ENCODE assay signal across 19 cellular contexts in the genomic region with DNA sequence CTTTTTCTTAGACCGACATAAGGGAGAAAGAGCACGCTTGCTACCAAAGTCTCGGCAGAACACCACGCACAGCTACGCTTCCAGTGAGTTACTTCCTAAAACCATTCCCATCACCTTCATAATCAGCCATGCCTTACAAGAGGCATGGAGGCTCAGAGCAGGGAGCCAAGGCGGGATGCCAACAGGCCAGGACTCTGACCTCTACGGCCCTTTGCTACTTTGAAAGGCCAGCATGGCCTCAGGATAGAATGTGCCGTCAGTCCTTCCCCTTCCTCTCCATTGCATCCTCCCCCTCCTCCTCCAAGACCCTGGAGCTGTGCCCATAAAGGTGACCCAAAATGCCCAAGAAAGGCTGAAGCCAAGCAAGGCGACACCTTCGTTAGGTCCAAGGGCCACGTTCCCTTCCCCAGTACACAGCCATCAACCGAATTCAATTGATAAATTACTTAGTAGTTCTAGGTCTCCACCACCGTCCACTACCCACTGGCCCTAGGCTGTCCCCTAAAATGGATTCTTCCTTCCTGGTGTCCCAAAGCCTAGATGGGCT.
"Had no signal": no experiment of that assay in that cellular context is flagged by ENCODE, and none has a peak within 500 bp of the region (broad histone marks: within the 10 kb centered on the region; RNA-seq: fewer than 3 reads in every experiment).

No MANE protein-coding gene starts in this region.

- H3K36me3 Mint-ChIP-seq: naive B cell had no signal

- H3K4me3 ChIP-seq: esophagus muscularis mucosa, gastrocnemius medialis, heart right ventricle, psoas muscle, sigmoid colon, skin epidermis, tibial artery, upper lobe of right lung had no signal

- H3K9me3 ChIP-seq: esophagus muscularis mucosa, gastrocnemius medialis, heart right ventricle, psoas muscle, sigmoid colon, tibial artery, upper lobe of right lung had no signal

- H3K27me3 Mint-ChIP-seq: central memory CD8-positive, alpha-beta T cell; effector memory CD8-positive, alpha-beta T cell; naive B cell; stimulated activated naive CD8-positive, alpha-beta T cell treated with anti-CD3 and anti-CD28 coated beads, Interleukin-15, Interleukin-2, amounts not matched to agents 100 ng/mL and 50 ng/mL, for 24 hours had no signal

- ATAC-seq: effector memory CD8-positive, alpha-beta T cell; gastrocnemius medialis; heart right ventricle; left ventricle myocardium superior; psoas muscle; upper lobe of right lung had no signal

- H3K36me3 ChIP-seq: esophagus muscularis mucosa, gastrocnemius medialis, heart right ventricle, sigmoid colon, tibial artery, upper lobe of right lung had no signal

- H3K9me3 Mint-ChIP-seq: central memory CD8-positive, alpha-beta T cell; effector memory CD8-positive, alpha-beta T cell; naive B cell; nephron progenitor cell; stimulated activated naive CD8-positive, alpha-beta T cell treated with anti-CD3 and anti-CD28 coated beads, Interleukin-15, Interleukin-2, amounts not matched to agents 100 ng/mL and 50 ng/mL, for 24 hours had no signal

- H3K27me3 ChIP-seq: esophagus muscularis mucosa, gastrocnemius medialis, heart right ventricle, sigmoid colon, tibial artery, upper lobe of right lung had no signal

- H3K4me3 Mint-ChIP-seq: central memory CD8-positive, alpha-beta T cell; effector memory CD8-positive, alpha-beta T cell; nephron progenitor cell; stimulated activated naive CD8-positive, alpha-beta T cell treated with anti-CD3 and anti-CD28 coated beads, Interleukin-15, Interleukin-2, amounts not matched to agents 100 ng/mL and 50 ng/mL, for 24 hours had no signal

- DNase-seq: effector memory CD8-positive, alpha-beta T cell; gastrocnemius medialis; heart right ventricle; left ventricle myocardium superior; mesendoderm; naive B cell; nephron progenitor cell; retina; sigmoid colon; stimulated activated CD4-positive, alpha-beta T cell treated with anti-CD3 and anti-CD28 coated beads, Interleukin-12 subunit alpha, Interleukin-12 subunit beta, amount 100 ng/mL, for 4 hours; tibial artery; upper lobe of right lung had no signal

- FAIRE-seq: islet of Langerhans had no signal

- H3K27ac ChIP-seq: epithelial cell of prostate, gastrocnemius medialis, psoas muscle, sigmoid colon, tibial artery, upper lobe of right lung had no signal

- H3K27ac Mint-ChIP-seq: nephron progenitor cell; stimulated activated naive CD8-positive, alpha-beta T cell treated with anti-CD3 and anti-CD28 coated beads, Interleukin-15, Interleukin-2, amounts not matched to agents 100 ng/mL and 50 ng/mL, for 24 hours had no signal
